In genomic region chr7:127557803-127558202, GRCh38 we compare ENCODE assay signal across 16 cellular contexts. TPM values are rescaled to one million over a fixed set of nuclear protein-coding genes. Genes with fewer than 3 reads are reported as not detected.
"Had no signal": no experiment of that assay in that cellular context is flagged by ENCODE, and none has a peak within 500 bp of the region (broad histone marks: within the 10 kb centered on the region; RNA-seq: fewer than 3 reads in every experiment).

No MANE protein-coding gene starts in this region.

- H3K9me3 ChIP-seq: sigmoid colon, tibial nerve, vagina had no signal

- H3K4me3 ChIP-seq: sigmoid colon, tibial nerve, vagina had no signal

- DNase-seq: activated CD4-positive, alpha-beta T cell treated with anti-CD3 and anti-CD28 coated beads for 48 hours; activated CD8-positive, alpha-beta T cell treated with anti-CD3 and anti-CD28 coated beads, Interleukin-2, amount 10 ng/mL, durations not matched to agents 7 days and 5 days; activated naive CD4-positive, alpha-beta T cell treated with anti-CD3 and anti-CD28 coated beads for 36 hours; caudate nucleus; effector memory CD8-positive, alpha-beta T cell; left colon; natural killer cell; sigmoid colon; stimulated activated CD4-positive, alpha-beta T cell treated with anti-CD3 and anti-CD28 coated beads, Interleukin-2, amount 100 ng/mL, for 24 hours; stimulated activated naive B cell treated with anti-CD40 and anti-IgM and Interleukin-4, amounts not matched to agents 10 μg/mL and 1 μg/mL and 100 μg/mL, for 72 hours; WERI-Rb-1 had no signal

- H3K27me3 ChIP-seq: sigmoid colon, tibial nerve, vagina had no signal

- ATAC-seq: activated CD8-positive, alpha-beta T cell treated with anti-CD3 and anti-CD28 coated beads, Interleukin-2, amount 10 ng/mL, durations not matched to agents 7 days and 5 days; activated T-helper 17 cell treated with anti-CD3 and anti-CD28 coated beads, Interleukin-2, amount 50 U/mL, for 72 hours; effector memory CD8-positive, alpha-beta T cell; left colon; natural killer cell; stimulated activated naive B cell treated with anti-CD40 and anti-IgM and Interleukin-4, amounts not matched to agents 10 μg/mL and 1 μg/mL and 100 μg/mL, for 72 hours had no signal

- H3K4me1 ChIP-seq: sigmoid colon, tibial nerve, vagina had no signal

- H3K36me3 ChIP-seq: sigmoid colon, tibial nerve, vagina, WERI-Rb-1 had no signal

- H3K27ac ChIP-seq: epithelial cell of prostate, sigmoid colon, tibial nerve, vagina, WERI-Rb-1 had no signal

RNA-seq across cellular contexts. Expression of gene FSCN3, which starts 35.7 kb away (rescaled TPM):
- total RNA-seq: mucosa of gallbladder had no signal
